ENCODE assay signal across 25 cellular contexts in genomic region chr2:213914510-213914909, GRCh38.
DNase-seq lines count a peak whose midpoint lies in the region; ATAC-seq, FAIRE-seq and TF ChIP-seq lines count a peak whose summit lies in the region.
"Had no signal": no experiment of that assay in that cellular context is flagged by ENCODE, and none has a peak within 500 bp of the region (broad histone marks: within the 10 kb centered on the region; RNA-seq: fewer than 3 reads in every experiment).

No MANE protein-coding gene starts in this region.

- no peaks in the 10 kb centered on the region for H4K20me1 ChIP-seq in K562 (replicated peaks; ENCODE audit: control insufficient read depth, insufficient read depth, low read length)
- H4K20me1 ChIP-seq: BLaER1 had no signal

- POLR2A ChIA-PET in A549 (lab: Yijun Ruan, JAX), result no interaction called here
- POLR2A ChIA-PET in K562 (lab: Yijun Ruan, JAX), result no interaction called here

- no peaks in the 10 kb centered on the region for H3K27me3 ChIP-seq in K562 (ENCODE audit: control insufficient read depth in 2 of 2, insufficient read depth in 2 of 2, low read length in 2 of 2)
- H3K27me3 ChIP-seq: BE2C, BLaER1 had no signal

- TF ChIP-seq RAD21 in A549 (conservative IDR thresholded peaks at IDR 0.05 in 1 of 2, IDR thresholded peaks at IDR 0.05 in 1 of 2) (no peak), K562 (CRISPR knock-in tag; conservative IDR thresholded peaks at IDR 0.05 in 1 of 2, IDR thresholded peaks at IDR 0.05 in 1 of 2) (no peak)

- no peaks in the 10 kb centered on the region for H3K79me2 ChIP-seq in K562 (ENCODE audit: control insufficient read depth, insufficient read depth, low read length)

- no peak overlapping the region for H3K9ac ChIP-seq in K562 (ENCODE audit: insufficient read depth in 1 of 2, low read depth in 2 of 2, low read length in 2 of 2)
- H3K9ac ChIP-seq: BLaER1 had no signal

- in situ Hi-C loops in K562 (cut with MboI), result no loop called here

- TF ChIP-seq EP300 in A549 (IDR thresholded peaks at IDR 0.05) (no peak), K562 (IDR thresholded peaks at IDR 0.05; ENCODE audit: low read length) (no peak)

- peak; percentile 54 for FAIRE-seq in A204.1 (lab: Jason Lieb, UNC)
- no peak for FAIRE-seq in A549 (lab: Jason Lieb, UNC)
- no peak for FAIRE-seq in K562 (lab: Jason Lieb, UNC)
- FAIRE-seq in H54 (lab: Jason Lieb, UNC), result no peak
- FAIRE-seq: GM12878, GM12892, GM18507 had no signal

- H3K4me3 ChIP-seq in A549 (no peak overlapping the region), K562 (no peak overlapping the region)
- H3K4me3 ChIP-seq: BLaER1, GM12878 had no signal

- H3K27ac ChIP-seq in A549, result no peak overlapping the region
- H3K27ac ChIP-seq in K562 (ENCODE audit: extremely low read depth, low read depth, low read length), result no peak overlapping the region
- H3K27ac ChIP-seq: BLaER1 had no signal

- intact Hi-C loops in K562 (cut with micrococcal nuclease) (no loop called here), posterior cingulate gyrus (cut with DNase I) (no loop called here)

- TF ChIP-seq POLR2A in A549 (IDR thresholded peaks at IDR 0.05; ENCODE audit: low read length) (no peak), K562 (conservative IDR thresholded peaks at IDR 0.05) (no peak), H54 (IDR thresholded peaks at IDR 0.05; ENCODE audit: low read depth, low read length) (no peak)

- TF ChIP-seq CTCF in A549 (IDR thresholded peaks at IDR 0.05) (no peak), K562 (IDR thresholded peaks at IDR 0.05 in 2 of 3, conservative IDR thresholded peaks at IDR 0.05 in 1 of 3; ENCODE audit: insufficient read depth in 2 of 3, low read depth in 1 of 3, low read length in 3 of 3) (no peak)

- no peak overlapping the region for H3K4me2 ChIP-seq in A549
- H3K4me2 ChIP-seq in K562 (ENCODE audit: insufficient read depth, low read length), result no peak overlapping the region
- H3K4me2 ChIP-seq: BLaER1 had no signal

- no TSS peak for BruUV-seq in K562 (replicated peaks; lab: Mats Ljungman, UMichigan)

- ATAC-seq in A549, result no peak
- no peak for ATAC-seq in K562
- ATAC-seq: GM12878 had no signal

- WGBS in A549 (ENCODE audit: missing lambda C conversion rate), result 2% methylated on average over 1 of the region's 1 CpG
- 0% methylated on average over 1 of the region's 1 CpG for WGBS in K562 (ENCODE audit: insufficient coverage, low coverage, missing lambda C conversion rate)

- H3K9me3 ChIP-seq in A549 (no peaks in the 10 kb centered on the region), K562 (replicated peaks; ENCODE audit: control insufficient read depth, insufficient read depth, low read depth, low read length) (0 out of 2 replicates have a peak, but pooled peaks cover 2% of the 10 kb centered on the region)
- H3K9me3 ChIP-seq: BE2C had no signal

- CTCF ChIA-PET in A549 (lab: Yijun Ruan, JAX) (no interaction called here), K562 (lab: Yijun Ruan, JAX; ENCODE audit: low intra/inter-chr PET ratio) (no interaction called here)

- DNase-seq in A549 (ENCODE audit: low read depth in 1 of 2, low spot score in 1 of 2) (no peak), K562 (ENCODE audit: extremely low read depth in 1 of 4, low spot score in 3 of 4) (no peak), posterior cingulate gyrus (no peak), H54 (ENCODE audit: insufficient read length, low spot score) (no peak), dedifferentiated amniotic fluid mesenchymal stem cell (ENCODE audit: extremely low spot score) (no peak)
- DNase-seq: 8988T; ACHN; BE2C; C1 segment of cervical spinal cord; CD4-positive, alpha-beta memory T cell; CD4-positive, CD25-positive, alpha-beta regulatory T cell; CD8-positive, alpha-beta memory T cell; COR-L47; DMS 273 treated with DMSO at 0.1 percent for 48 hours; DMS153; DMS53; DMS79; DND-41; EL; GDM1 had no signal

- H3K4me1 ChIP-seq in A549 (no peaks in the 10 kb centered on the region), K562 (replicated peaks in 1 of 2; ENCODE audit: control insufficient read depth in 2 of 2, insufficient read depth in 2 of 2, low read length in 2 of 2) (no peaks in the 10 kb centered on the region)
- H3K4me1 ChIP-seq: BLaER1 had no signal

- H3K9me1 ChIP-seq in K562 (ENCODE audit: control insufficient read depth, insufficient read depth, low read length), result no peaks in the 10 kb centered on the region

- no peaks in the 10 kb centered on the region for H3K36me3 ChIP-seq in K562 (ENCODE audit: control insufficient read depth, insufficient read depth, low read length)
- H3K36me3 ChIP-seq: BE2C, BLaER1 had no signal

- H2AFZ ChIP-seq in K562 (ENCODE audit: low read depth, low read length), result no peak overlapping the region

TF ChIP-seq in A549, 52 proteins besides CTCF, POLR2A, EP300 and RAD21:
- no peak for TF ChIP-seq JUNB (IDR thresholded peaks at IDR 0.05)
- TF ChIP-seq MAFK (IDR thresholded peaks at IDR 0.05; ENCODE audit: partially characterized antibody), result peak; percentile 60
- no peak for TF ChIP-seq NR3C1 (IDR thresholded peaks at IDR 0.05)

TF ChIP-seq in K562, 482 proteins besides CTCF, POLR2A, EP300 and RAD21:
- TF ChIP-seq PPARD (CRISPR knock-in tag; IDR thresholded peaks at IDR 0.05), result no peak
- peak; percentile 51 for TF ChIP-seq ZNF316 (IDR thresholded peaks at IDR 0.05)
- TF ChIP-seq HINFP (tag; conservative IDR thresholded peaks at IDR 0.05; ENCODE audit: low read depth), result no peak
